In genomic region chr7:23347682-23348180, GRCh38 we compare ENCODE assay signal across 9 cellular contexts. TPM values are rescaled to one million over a fixed set of nuclear protein-coding genes. Genes with fewer than 3 reads are reported as not detected.
A peak's percentile ranks its signal among the peaks of the same experiment; 100 is the strongest.
DNase-seq lines count a peak whose midpoint lies in the region; ATAC-seq and TF ChIP-seq lines count a peak whose summit lies in the region.
"Had no signal": no experiment of that assay in that cellular context is flagged by ENCODE, and none has a peak within 500 bp of the region (broad histone marks: within the 10 kb centered on the region; RNA-seq: fewer than 3 reads in every experiment).

No MANE protein-coding gene starts in this region.

- H3K36me3 ChIP-seq in Panc1 (ENCODE audit: control insufficient read depth, insufficient read depth, low read length): peaks cover 34% of the 10 kb centered on the region

- H3K27ac Mint-ChIP-seq in activated CD4-positive, alpha-beta T cell treated with anti-CD3 and anti-CD28 coated beads, Interleukin-2, amount 10 ng/mL, durations not matched to agents 7 days and 5 days: peak overlapping the region; percentile 79
- peak overlapping the region; percentile 59 to 93 for H3K27ac Mint-ChIP-seq in stimulated activated naive CD8-positive, alpha-beta T cell treated with anti-CD3 and anti-CD28 coated beads, Interleukin-15, amount 100 ng/mL, for 72 hours

- in situ Hi-C loops in Panc1 (cut with HindIII; ENCODE audit: low pct_unique_long_range_greater_than_20kb, low sequenced_read_pairs): no loop called here

- H3K4me3 Mint-ChIP-seq in activated CD4-positive, alpha-beta T cell treated with anti-CD3 and anti-CD28 coated beads, Interleukin-2, amount 10 ng/mL, durations not matched to agents 7 days and 5 days: peak overlapping the region; percentile 43
- H3K4me3 Mint-ChIP-seq in stimulated activated naive CD8-positive, alpha-beta T cell treated with anti-CD3 and anti-CD28 coated beads, Interleukin-15, amount 100 ng/mL, for 72 hours: peak overlapping the region; percentile 65 to 69

- peak overlapping the region in 1 of 2 experiments; percentile 2; a peak in 2 of 4 replicates for H3K4me3 ChIP-seq in Panc1 (ENCODE audit: low read depth in 2 of 2, low read length in 2 of 2)

- peaks cover 70% of the 10 kb centered on the region for H3K4me1 ChIP-seq in Panc1 (ENCODE audit: control insufficient read depth, insufficient read depth, low read length)

- DNase-seq in activated CD4-positive, alpha-beta T cell treated with anti-CD3 and anti-CD28 coated beads, Interleukin-2, amount 10 ng/mL, durations not matched to agents 7 days and 5 days: no peak
- no peak for DNase-seq in activated CD4-positive, alpha-beta T cell treated with anti-CD3 and anti-CD28 coated beads, Interleukin-2, amount 50 U/mL, for 1 hour
- DNase-seq in Panc1 (ENCODE audit: low read depth, low spot score): peak; percentile 85
- no peak for DNase-seq in stimulated activated naive CD8-positive, alpha-beta T cell treated with anti-CD3 and anti-CD28 coated beads, Interleukin-15, amount 100 ng/mL, for 72 hours
- no peak for DNase-seq in iPS-NIHi7 (ENCODE audit: extremely low spot score)
- DNase-seq: COR-L47 had no signal

- H3K4me1 Mint-ChIP-seq in activated CD4-positive, alpha-beta T cell treated with anti-CD3 and anti-CD28 coated beads, Interleukin-2, amount 10 ng/mL, durations not matched to agents 7 days and 5 days: peaks cover 29% of the 10 kb centered on the region
- H3K4me1 Mint-ChIP-seq in stimulated activated naive CD8-positive, alpha-beta T cell treated with anti-CD3 and anti-CD28 coated beads, Interleukin-15, amount 100 ng/mL, for 72 hours: peaks cover 45% of the 10 kb centered on the region

- ATAC-seq in Panc1 (peak; percentile 86), esophagus mucosa (peak; percentile 66), GM21515 (IDR thresholded peaks at IDR 0.05; ENCODE audit: unreplicated experiment) (no peak), GM21529 (IDR thresholded peaks at IDR 0.05; ENCODE audit: unreplicated experiment) (no peak)
- no peak for ATAC-seq in stimulated activated naive CD8-positive, alpha-beta T cell treated with anti-CD3 and anti-CD28 coated beads, Interleukin-15, amount 100 ng/mL, for 72 hours

- POLR2A ChIA-PET in activated CD4-positive, alpha-beta T cell treated with anti-CD3 and anti-CD28 coated beads, Interleukin-2, amount 10 ng/mL, durations not matched to agents 7 days and 5 days (lab: Charles Lee): no interaction called here
- POLR2A ChIA-PET in Panc1 (lab: Charles Lee): no interaction called here

- H3K27me3 Mint-ChIP-seq in activated CD4-positive, alpha-beta T cell treated with anti-CD3 and anti-CD28 coated beads, Interleukin-2, amount 10 ng/mL, durations not matched to agents 7 days and 5 days: peaks cover 25% of the 10 kb centered on the region
- no peaks in the 10 kb centered on the region for H3K27me3 Mint-ChIP-seq in stimulated activated naive CD8-positive, alpha-beta T cell treated with anti-CD3 and anti-CD28 coated beads, Interleukin-15, amount 100 ng/mL, for 72 hours

- H3K9me3 ChIP-seq in Panc1 (ENCODE audit: control insufficient read depth, insufficient read depth, low read depth, low read length): no peaks in the 10 kb centered on the region

- H3K27me3 ChIP-seq in Panc1 (ENCODE audit: control insufficient read depth, insufficient read depth, low read length): no peaks in the 10 kb centered on the region

- no peak for TF ChIP-seq CTCF in Panc1 (IDR thresholded peaks at IDR 0.05)

- BruUV-seq in Panc1 (replicated peaks; lab: Mats Ljungman, UMichigan): no TSS peak

- intact Hi-C loops in Panc1 (cut with micrococcal nuclease; ENCODE audit: unreplicated experiment): no loop called here

- peak overlapping the region; percentile 86 for H3K27ac ChIP-seq in Panc1 (ENCODE audit: low read length)

- no peaks in the 10 kb centered on the region for H3K36me3 Mint-ChIP-seq in activated CD4-positive, alpha-beta T cell treated with anti-CD3 and anti-CD28 coated beads, Interleukin-2, amount 10 ng/mL, durations not matched to agents 7 days and 5 days (ENCODE audit: low read depth)

- CTCF ChIA-PET in activated CD4-positive, alpha-beta T cell treated with anti-CD3 and anti-CD28 coated beads, Interleukin-2, amount 10 ng/mL, durations not matched to agents 7 days and 5 days (lab: Charles Lee): interaction anchor here (0.8 to 2.0 kb wide), 3 partner anchors 10 to 34 kb away, joined by 4 to 7 read pairs (median 4); no protein-coding TSS in a partner anchor
- CTCF ChIA-PET in Panc1 (lab: Charles Lee): interaction anchor here (0.9 kb wide), 1 partner anchor 75 kb away, joined by 3 read pairs; no protein-coding TSS in a partner anchor

- no peaks in the 10 kb centered on the region for H3K9me3 Mint-ChIP-seq in activated CD4-positive, alpha-beta T cell treated with anti-CD3 and anti-CD28 coated beads, Interleukin-2, amount 10 ng/mL, durations not matched to agents 7 days and 5 days
- no peaks in the 10 kb centered on the region for H3K9me3 Mint-ChIP-seq in stimulated activated naive CD8-positive, alpha-beta T cell treated with anti-CD3 and anti-CD28 coated beads, Interleukin-15, amount 100 ng/mL, for 72 hours

RNA-seq across cellular contexts. Expression of gene MALSU1, which starts 48.6 kb away (rescaled TPM):
- total RNA-seq in activated CD4-positive, alpha-beta T cell treated with anti-CD3 and anti-CD28 coated beads, Interleukin-2, amount 10 ng/mL, durations not matched to agents 7 days and 5 days: 10 to 100 TPM; 41.1 to 47.3 TPM
- total RNA-seq in Panc1 (2021; ENCODE audit: unreplicated experiment): 111 TPM
- polyA plus RNA-seq in Panc1 (2012; ENCODE audit: insufficient read length): 100 TPM
- 36.7 TPM for total RNA-seq in esophagus mucosa

Comparison
In these comparisons a context has a peak if more than half of its experiments do, and no peak if none do; other contexts are left out.
1. ATAC-seq: peak in Panc1 (single experiment) and esophagus mucosa (single experiment); none in stimulated activated naive CD8-positive, alpha-beta T cell treated with anti-CD3 and anti-CD28 coated beads, Interleukin-15, amount 100 ng/mL, for 72 hours (single experiment), GM21515 (single experiment) and GM21529 (single experiment).